12 cellular contexts compared by ENCODE assay signal in the genomic region with DNA sequence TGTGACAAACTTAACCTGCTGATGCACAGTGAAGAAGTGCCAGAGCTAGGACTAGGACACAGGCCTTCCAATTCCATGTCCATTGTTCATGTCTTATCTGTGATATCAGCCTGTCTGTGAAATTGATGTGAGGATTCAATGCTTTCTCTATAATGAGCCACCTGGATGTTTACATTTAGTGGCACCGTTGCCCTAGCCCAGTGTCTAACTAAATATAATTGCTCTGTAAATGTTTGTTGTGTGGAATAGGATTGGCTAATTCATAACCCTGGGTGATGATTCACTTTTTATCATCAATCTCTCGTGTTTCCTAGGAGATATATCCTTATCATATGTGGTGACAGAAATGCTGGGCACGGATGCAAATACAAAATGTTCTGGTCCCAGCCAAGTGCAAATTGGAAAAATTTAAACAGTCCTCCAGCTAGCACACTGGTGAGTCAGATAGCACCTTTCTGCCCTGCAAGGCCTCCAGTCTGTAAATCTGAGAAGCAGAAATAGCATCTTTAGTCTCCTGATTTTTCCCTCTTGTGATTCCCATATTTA. TPM values are rescaled to one million over a fixed set of nuclear protein-coding genes. Genes with fewer than 3 reads are reported as not detected.
A peak's percentile ranks its signal among the peaks of the same experiment; 100 is the strongest.
DNase-seq lines count a peak whose midpoint lies in the region; ATAC-seq, FAIRE-seq and TF ChIP-seq lines count a peak whose summit lies in the region.
"Had no signal": no experiment of that assay in that cellular context is flagged by ENCODE, and none has a peak within 500 bp of the region (broad histone marks: within the 10 kb centered on the region; RNA-seq: fewer than 3 reads in every experiment).

No MANE protein-coding gene starts in this region.

- H3K27ac ChIP-seq in A549 (peak overlapping the region; percentile 83 to 88), fibroblast of lung (ENCODE audit: insufficient read depth, low read length) (no peak overlapping the region)
- H3K27ac ChIP-seq: BLaER1 treated with 17β-estradiol and CSF1 and Interleukin-3, amounts not matched to agents 10 nM and 100 nM; skin epidermis had no signal

- no peak overlapping the region for H3K27ac Mint-ChIP-seq in mesothelial cell of epicardium

- H3K4me1 Mint-ChIP-seq in mesothelial cell of epicardium = no peaks in the 10 kb centered on the region
- H3K4me1 Mint-ChIP-seq: central memory CD8-positive, alpha-beta T cell had no signal

- no peaks in the 10 kb centered on the region for H4K20me1 ChIP-seq in fibroblast of lung (ENCODE audit: control insufficient read depth, extremely low read depth, insufficient read depth, low read length)
- H4K20me1 ChIP-seq: BLaER1 treated with 17β-estradiol and CSF1 and Interleukin-3, amounts not matched to agents 10 nM and 100 nM had no signal

- no peaks in the 10 kb centered on the region for H3K27me3 Mint-ChIP-seq in mesothelial cell of epicardium (ENCODE audit: low read depth)

- CTCF ChIA-PET in A549 (lab: Yijun Ruan, JAX) = no interaction called here

- no peak overlapping the region for H3K4me3 Mint-ChIP-seq in mesothelial cell of epicardium
- H3K4me3 Mint-ChIP-seq: central memory CD8-positive, alpha-beta T cell had no signal

- H2AFZ ChIP-seq in fibroblast of lung (ENCODE audit: low read length) = no peak overlapping the region

- ATAC-seq in A549 (peak; percentile 90 to 91), HG02798 (IDR thresholded peaks at IDR 0.05; ENCODE audit: poor library complexity, unreplicated experiment) (no peak)

- H3K9ac ChIP-seq in fibroblast of lung (ENCODE audit: insufficient read depth, low read length) = no peak overlapping the region
- H3K9ac ChIP-seq: BLaER1 treated with 17β-estradiol and CSF1 and Interleukin-3, amounts not matched to agents 10 nM and 100 nM had no signal

- no peak for FAIRE-seq in A549 (lab: Jason Lieb, UNC)

- no peak for TF ChIP-seq CTCF in A549 (IDR thresholded peaks at IDR 0.05)
- TF ChIP-seq CTCF in fibroblast of lung (conservative IDR thresholded peaks at IDR 0.05 in 1 of 2, IDR thresholded peaks at IDR 0.05 in 1 of 2; ENCODE audit: low read depth in 1 of 2, low read length in 2 of 2) = no peak
- no peak for TF ChIP-seq CTCF in mesothelial cell of epicardium (IDR thresholded peaks at IDR 0.05; ENCODE audit: unreplicated experiment)

- no peaks in the 10 kb centered on the region for H3K79me2 ChIP-seq in fibroblast of lung (ENCODE audit: control insufficient read depth, insufficient read depth, low read length)

- peak; percentile 42 to 83 for DNase-seq in A549 (ENCODE audit: low read depth in 1 of 2, low spot score in 1 of 2)
- peak; percentile 46 for DNase-seq in HT-29 (ENCODE audit: low spot score)
- peak; percentile 75 for DNase-seq in NCI-H774 (lab: John Stamatoyannopoulos, UW)
- DNase-seq in fibroblast of lung (ENCODE audit: low read depth in 2 of 2) = peak; percentile 83 to 96
- DNase-seq in mesothelial cell of epicardium (ENCODE audit: low spot score in 2 of 2, unreplicated experiment in 2 of 2) = no peak
- no peak for DNase-seq in ACHN
- DNase-seq in amniotic stem cell (lab: John Stamatoyannopoulos, UW) = no peak
- DNase-seq: NCI-H187 treated with DMSO at 0.1 percent for 48 hours had no signal

- H3K4me1 ChIP-seq in A549 (peaks cover 39% of the 10 kb centered on the region), fibroblast of lung (ENCODE audit: control insufficient read depth, extremely low read depth, insufficient read depth, low read length) (peaks cover 9% of the 10 kb centered on the region)
- H3K4me1 ChIP-seq: BLaER1 treated with 17β-estradiol and CSF1 and Interleukin-3, amounts not matched to agents 10 nM and 100 nM had no signal

- peak overlapping the region; percentile 73 for H3K4me2 ChIP-seq in A549
- H3K4me2 ChIP-seq in fibroblast of lung (ENCODE audit: extremely low read depth, insufficient read depth, low read length) = no peak overlapping the region
- H3K4me2 ChIP-seq: BLaER1 treated with 17β-estradiol and CSF1 and Interleukin-3, amounts not matched to agents 10 nM and 100 nM had no signal

- H3K9me3 ChIP-seq in A549 (0 out of 3 replicates have a peak, but pooled peaks cover 5% of the 10 kb centered on the region), fibroblast of lung (ENCODE audit: control insufficient read depth, insufficient read depth, low read depth, low read length) (no peaks in the 10 kb centered on the region)

- no peak overlapping the region for H3K4me3 ChIP-seq in A549
- H3K4me3 ChIP-seq in fibroblast of lung (replicated peaks in 1 of 4; ENCODE audit: control extremely low read depth in 1 of 4, insufficient read depth in 1 of 4, low read depth in 3 of 4, low read length in 4 of 4) = no peak overlapping the region
- H3K4me3 ChIP-seq: BLaER1 treated with 17β-estradiol and CSF1 and Interleukin-3, amounts not matched to agents 10 nM and 100 nM; skin epidermis had no signal

- H3K9me3 Mint-ChIP-seq in mesothelial cell of epicardium = no peaks in the 10 kb centered on the region

- WGBS in A549 (ENCODE audit: missing lambda C conversion rate) = 0% methylated on average over 3 of the region's 3 CpGs

- POLR2A ChIA-PET in A549 (lab: Yijun Ruan, JAX) = no interaction called here

- TF ChIP-seq EP300 in A549 (IDR thresholded peaks at IDR 0.05) = peak; percentile 40 to 51; a peak in 2 of 5 replicates

- peak in 1 of 2 experiments; percentile 26; a peak in 1 of 5 replicates for TF ChIP-seq RAD21 in A549 (conservative IDR thresholded peaks at IDR 0.05 in 1 of 2, IDR thresholded peaks at IDR 0.05 in 1 of 2)

- no peaks in the 10 kb centered on the region for H3K36me3 Mint-ChIP-seq in mesothelial cell of epicardium

- no peaks in the 10 kb centered on the region for H3K36me3 ChIP-seq in fibroblast of lung (ENCODE audit: control insufficient read depth, insufficient read depth, low read length)
- H3K36me3 ChIP-seq: BLaER1 treated with 17β-estradiol and CSF1 and Interleukin-3, amounts not matched to agents 10 nM and 100 nM had no signal

- in situ Hi-C loops in ACHN (cut with HindIII; ENCODE audit: low pct_ligation_motif_present, low pct_unique_long_range_greater_than_20kb, low sequenced_read_pairs) = no loop called here

- TF ChIP-seq POLR2A in A549 (IDR thresholded peaks at IDR 0.05; ENCODE audit: low read length) = no peak

- no peaks in the 10 kb centered on the region for H3K27me3 ChIP-seq in fibroblast of lung (ENCODE audit: control insufficient read depth, insufficient read depth, low read length)
- H3K27me3 ChIP-seq: BLaER1 treated with 17β-estradiol and CSF1 and Interleukin-3, amounts not matched to agents 10 nM and 100 nM had no signal

TF ChIP-seq in A549, 52 proteins besides CTCF, POLR2A, EP300 and RAD21 (continues in another document):
- TF ChIP-seq NFE2L2 (conservative IDR thresholded peaks at IDR 0.05; ENCODE audit: low read length) = no peak
- 0 out of 3 replicates have a peak, but pooled peaks have one; percentile 8 for TF ChIP-seq SMC3 (IDR thresholded peaks at IDR 0.05)
- no peak for TF ChIP-seq TP53 (CRISPR knock-in tag; IDR thresholded peaks at IDR 0.05)
- no peak for TF ChIP-seq RFX5 (IDR thresholded peaks at IDR 0.05)
- TF ChIP-seq RCOR1 (IDR thresholded peaks at IDR 0.05; ENCODE audit: low read depth, low read length) = no peak
- TF ChIP-seq TFCP2L1 (CRISPR knock-in tag; IDR thresholded peaks at IDR 0.05) = no peak
- TF ChIP-seq, protein P1, sequence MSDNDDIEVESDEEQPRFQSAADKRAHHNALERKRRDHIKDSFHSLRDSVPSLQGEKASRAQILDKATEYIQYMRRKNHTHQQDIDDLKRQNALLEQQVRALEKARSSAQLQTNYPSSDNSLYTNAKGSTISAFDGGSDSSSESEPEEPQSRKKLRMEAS (IDR thresholded peaks at IDR 0.05) = peak; percentile 45; the same call in 1 of the 2 replicates
- TF ChIP-seq, protein P2, sequence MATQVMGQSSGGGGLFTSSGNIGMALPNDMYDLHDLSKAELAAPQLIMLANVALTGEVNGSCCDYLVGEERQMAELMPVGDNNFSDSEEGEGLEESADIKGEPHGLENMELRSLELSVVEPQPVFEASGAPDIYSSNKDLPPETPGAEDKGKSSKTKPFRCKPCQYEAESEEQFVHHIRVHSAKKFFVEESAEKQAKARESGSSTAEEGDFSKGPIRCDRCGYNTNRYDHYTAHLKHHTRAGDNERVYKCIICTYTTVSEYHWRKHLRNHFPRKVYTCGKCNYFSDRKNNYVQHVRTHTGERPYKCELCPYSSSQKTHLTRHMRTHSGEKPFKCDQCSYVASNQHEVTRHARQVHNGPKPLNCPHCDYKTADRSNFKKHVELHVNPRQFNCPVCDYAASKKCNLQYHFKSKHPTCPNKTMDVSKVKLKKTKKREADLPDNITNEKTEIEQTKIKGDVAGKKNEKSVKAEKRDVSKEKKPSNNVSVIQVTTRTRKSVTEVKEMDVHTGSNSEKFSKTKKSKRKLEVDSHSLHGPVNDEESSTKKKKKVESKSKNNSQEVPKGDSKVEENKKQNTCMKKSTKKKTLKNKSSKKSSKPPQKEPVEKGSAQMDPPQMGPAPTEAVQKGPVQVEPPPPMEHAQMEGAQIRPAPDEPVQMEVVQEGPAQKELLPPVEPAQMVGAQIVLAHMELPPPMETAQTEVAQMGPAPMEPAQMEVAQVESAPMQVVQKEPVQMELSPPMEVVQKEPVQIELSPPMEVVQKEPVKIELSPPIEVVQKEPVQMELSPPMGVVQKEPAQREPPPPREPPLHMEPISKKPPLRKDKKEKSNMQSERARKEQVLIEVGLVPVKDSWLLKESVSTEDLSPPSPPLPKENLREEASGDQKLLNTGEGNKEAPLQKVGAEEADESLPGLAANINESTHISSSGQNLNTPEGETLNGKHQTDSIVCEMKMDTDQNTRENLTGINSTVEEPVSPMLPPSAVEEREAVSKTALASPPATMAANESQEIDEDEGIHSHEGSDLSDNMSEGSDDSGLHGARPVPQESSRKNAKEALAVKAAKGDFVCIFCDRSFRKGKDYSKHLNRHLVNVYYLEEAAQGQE (IDR thresholded peaks at IDR 0.05) = no peak
- TF ChIP-seq HOXA7 (CRISPR knock-in tag; IDR thresholded peaks at IDR 0.05) = no peak

RNA-seq across cellular contexts. Expression of gene GNG12, which starts 46.9 kb away (rescaled TPM):
- 104 and 132 TPM in 2 replicates for polyA plus RNA-seq in A549 (2011; rRNA removed)
- 24.7 and 29.7 TPM in 2 replicates for polyA plus RNA-seq in A549 (2012; cell fraction: cytosol; rRNA removed)
- polyA plus RNA-seq in A549 (2012; cell fraction: nucleus; rRNA removed) = 9.3 and 20.2 TPM in 2 replicates
- polyA plus RNA-seq in A549 (2017; fragmentation: RNase III; extraction: RNeasy Plus Mini Kit Qiagen cat#74134 plus additional on column Dnase treatment) = 91.4 to 96.1 TPM (median 91.8 TPM) in 3 replicates
- polyA minus RNA-seq in A549 (2011; rRNA and poly(A)+ RNA removed) = 55.8 and 55.9 TPM in 2 replicates
- total RNA-seq in HT-29 (2014; rRNA removed; shearing (Covaris generic)) = 31.1 and 32.1 TPM in 2 replicates
- total RNA-seq in fibroblast of lung = 103 and 127 TPM in 2 replicates
- 184 and 241 TPM in 2 replicates for polyA plus RNA-seq in fibroblast of lung
- polyA plus RNA-seq in fibroblast of lung (2012) = 106 and 144 TPM in 2 replicates
- 87.8 and 118 TPM in 2 replicates for polyA minus RNA-seq in fibroblast of lung (ENCODE audit: low replicate concordance)
- total RNA-seq in mesothelial cell of epicardium = 40.5 to 43.0 TPM (median 40.5 TPM) in 3 replicates

Comparison
In these comparisons a context has a peak if more than half of its experiments do, and no peak if none do; other contexts are left out.
1. DNase-seq: peak in A549 (2 of 2), HT-29 (single experiment), NCI-H774 (single experiment) and fibroblast of lung (2 of 2); none in mesothelial cell of epicardium (0 of 2), ACHN (single experiment) and amniotic stem cell (single experiment).